In genomic region chr5:131974956-131975726, GRCh38 we compare ENCODE assay signal across 15 cellular contexts. TPM values are rescaled to one million over a fixed set of nuclear protein-coding genes. Genes with fewer than 3 reads are reported as not detected.
DNase-seq lines count a peak whose midpoint lies in the region; ATAC-seq and TF ChIP-seq lines count a peak whose summit lies in the region.
"Had no signal": no experiment of that assay in that cellular context is flagged by ENCODE, and none has a peak within 500 bp of the region (broad histone marks: within the 10 kb centered on the region; RNA-seq: fewer than 3 reads in every experiment).

No MANE protein-coding gene starts in this region.

- H3K9me3 ChIP-seq in KOPT-K1 (ENCODE audit: insufficient read depth, low read length, poor library complexity, severe bottlenecking) (no peaks in the 10 kb centered on the region), esophagus muscularis mucosa (no peaks in the 10 kb centered on the region)
- H3K9me3 ChIP-seq: suprapubic skin had no signal

- H3K36me3 ChIP-seq in KOPT-K1 (ENCODE audit: insufficient read depth, low read length) (no peaks in the 10 kb centered on the region), esophagus muscularis mucosa (no peaks in the 10 kb centered on the region)
- H3K36me3 ChIP-seq: suprapubic skin had no signal

- H3K27ac ChIP-seq in KOPT-K1 (ENCODE audit: low read depth, low read length, poor library complexity, severe bottlenecking) = peak overlapping the region; percentile 33
- H3K27ac ChIP-seq in esophagus muscularis mucosa (replicated peaks in 1 of 4) = no peak overlapping the region
- H3K27ac ChIP-seq: suprapubic skin had no signal

- H3K4me1 Mint-ChIP-seq in stimulated activated memory B cell treated with anti-CD40 and anti-IgM and Interleukin-4, amounts not matched to agents 10 μg/mL and 1 μg/mL and 100 μg/mL, for 72 hours = peaks cover 6% of the 10 kb centered on the region

- no peaks in the 10 kb centered on the region for H3K27me3 ChIP-seq in esophagus muscularis mucosa
- H3K27me3 ChIP-seq: suprapubic skin had no signal

- DNase-seq in activated T-cell treated with anti-CD3 and anti-CD28 coated beads, Interleukin-2, amount 50 U/mL, for 1 hour = peak; percentile 31
- DNase-seq in esophagus muscularis mucosa (ENCODE audit: extremely low spot score) (peak; percentile 66), NCI-H1417 (lab: John Stamatoyannopoulos, UW) (no peak), GOT3 (lab: John Stamatoyannopoulos, UW) (no peak)
- DNase-seq: Calu3, caudate nucleus, NCI-H1105, NCI-H526 had no signal

- WGBS in esophagus muscularis mucosa = 53% methylated on average over 12 of the region's 12 CpGs

- no peak for TF ChIP-seq EP300 in esophagus muscularis mucosa (IDR thresholded peaks at IDR 0.05)

- no peaks in the 10 kb centered on the region for H3K4me1 ChIP-seq in esophagus muscularis mucosa
- H3K4me1 ChIP-seq: suprapubic skin had no signal

- no peaks in the 10 kb centered on the region for H3K9me3 Mint-ChIP-seq in stimulated activated memory B cell treated with anti-CD40 and anti-IgM and Interleukin-4, amounts not matched to agents 10 μg/mL and 1 μg/mL and 100 μg/mL, for 72 hours
- H3K9me3 Mint-ChIP-seq: memory B cell had no signal

- peaks cover 8% of the 10 kb centered on the region for H3K27me3 Mint-ChIP-seq in stimulated activated memory B cell treated with anti-CD40 and anti-IgM and Interleukin-4, amounts not matched to agents 10 μg/mL and 1 μg/mL and 100 μg/mL, for 72 hours
- H3K27me3 Mint-ChIP-seq: memory B cell had no signal

- no peak for TF ChIP-seq POLR2A in esophagus muscularis mucosa (IDR thresholded peaks at IDR 0.05; ENCODE audit: low read depth)

- intact Hi-C loops in esophagus muscularis mucosa (cut with DNase I) = no loop called here

- H3K4me3 ChIP-seq in esophagus muscularis mucosa = no peak overlapping the region
- H3K4me3 ChIP-seq: suprapubic skin had no signal

- no peaks in the 10 kb centered on the region for H3K36me3 Mint-ChIP-seq in stimulated activated memory B cell treated with anti-CD40 and anti-IgM and Interleukin-4, amounts not matched to agents 10 μg/mL and 1 μg/mL and 100 μg/mL, for 72 hours
- H3K36me3 Mint-ChIP-seq: memory B cell had no signal

- peak; percentile 26 for ATAC-seq in stimulated activated memory B cell treated with anti-CD40 and anti-IgM and Interleukin-4, amounts not matched to agents 10 μg/mL and 1 μg/mL and 100 μg/mL, for 72 hours
- no peak for ATAC-seq in HG02852 (IDR thresholded peaks at IDR 0.05; ENCODE audit: unreplicated experiment)

- H3K27ac Mint-ChIP-seq in stimulated activated memory B cell treated with anti-CD40 and anti-IgM and Interleukin-4, amounts not matched to agents 10 μg/mL and 1 μg/mL and 100 μg/mL, for 72 hours = no peak overlapping the region
- H3K27ac Mint-ChIP-seq: memory B cell had no signal

- TF ChIP-seq CTCF in esophagus muscularis mucosa (IDR thresholded peaks at IDR 0.05) = no peak

- H3K4me3 Mint-ChIP-seq in stimulated activated memory B cell treated with anti-CD40 and anti-IgM and Interleukin-4, amounts not matched to agents 10 μg/mL and 1 μg/mL and 100 μg/mL, for 72 hours = no peak overlapping the region
- H3K4me3 Mint-ChIP-seq: memory B cell had no signal

RNA-seq across cellular contexts. Expression of gene MEIKIN, which starts 29.7 kb away (rescaled TPM):
- not detected for total RNA-seq in esophagus muscularis mucosa
- total RNA-seq: Calu3, esophagus mucosa, pulmonary artery endothelial cell, suprapubic skin had no signal

RNA-seq across cellular contexts. Expression of gene ACSL6, which starts 36.3 kb away (rescaled TPM):
- 1 to 10 TPM; 1.6 to 2.6 (median 1.9) TPM for total RNA-seq in esophagus muscularis mucosa
- total RNA-seq: pulmonary artery endothelial cell had no signal

Comparison
In these comparisons a context has a peak if more than half of its experiments do, and no peak if none do; other contexts are left out.
1. DNase-seq: peak in activated T-cell treated with anti-CD3 and anti-CD28 coated beads, Interleukin-2, amount 50 U/mL, for 1 hour (single experiment) and esophagus muscularis mucosa (single experiment); none in NCI-H1417 (0 of 3) and GOT3 (single experiment).